In the genomic region with DNA sequence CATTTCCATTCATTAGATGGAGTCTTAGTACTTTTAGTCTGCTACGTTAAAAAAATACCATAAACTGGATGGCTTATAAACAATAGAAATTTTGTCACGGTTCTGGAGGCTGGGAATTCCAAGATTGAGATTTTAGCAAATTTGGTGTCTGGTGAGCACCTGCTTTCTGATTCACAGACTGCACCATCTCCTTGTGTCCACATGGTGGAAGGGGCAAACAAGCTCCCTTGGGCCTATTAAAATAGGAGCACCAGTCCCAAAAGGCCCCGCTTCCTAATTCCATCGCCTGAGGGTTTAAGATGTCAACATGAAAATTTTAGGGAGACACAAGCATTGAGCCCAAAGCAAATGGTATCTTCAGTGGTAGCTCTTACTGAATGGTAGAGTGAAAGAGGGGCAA, we compare ENCODE assay signal across 25 cellular contexts.
DNase-seq lines count a peak whose midpoint lies in the region; ATAC-seq and TF ChIP-seq lines count a peak whose summit lies in the region.
"Had no signal": no experiment of that assay in that cellular context is flagged by ENCODE, and none has a peak within 500 bp of the region (broad histone marks: within the 10 kb centered on the region; RNA-seq: fewer than 3 reads in every experiment).

No MANE protein-coding gene starts in this region.

- H3K36me3 ChIP-seq in DND-41 (ENCODE audit: insufficient read depth, low read length): no peaks in the 10 kb centered on the region
- no peaks in the 10 kb centered on the region for H3K36me3 ChIP-seq in Loucy (ENCODE audit: insufficient read depth, low read length)
- H3K36me3 ChIP-seq: uterus had no signal

- H3K4me3 ChIP-seq in DND-41 (ENCODE audit: low read depth in 1 of 2, low read length in 2 of 2) (no peak overlapping the region), Loucy (ENCODE audit: low read length, poor library complexity, severe bottlenecking) (no peak overlapping the region), fibroblast of villous mesenchyme (ENCODE audit: low read depth, low read length) (no peak overlapping the region)
- H3K4me3 ChIP-seq: PC-9 had no signal

- TF ChIP-seq CTCF in 22Rv1 (IDR thresholded peaks at IDR 0.05) (0 out of 2 replicates have a peak, but pooled peaks have one; percentile 9), DND-41 (IDR thresholded peaks at IDR 0.05; ENCODE audit: borderline replicate concordance, extremely low read depth, low read length, poor library complexity, severe bottlenecking) (peak; percentile 25), Loucy (conservative IDR thresholded peaks at IDR 0.05; ENCODE audit: low read length) (peak; percentile 43; the same call in 1 of the 2 replicates), fibroblast of villous mesenchyme (IDR thresholded peaks at IDR 0.05; ENCODE audit: insufficient read depth, low read depth, low read length) (peak; percentile 28)

- DNase-seq in DND-41 (no peak), fibroblast of villous mesenchyme (ENCODE audit: low read depth) (no peak), NCI-H524 (lab: John Stamatoyannopoulos, UW) (no peak)
- DNase-seq in stimulated activated CD4-positive, alpha-beta T cell treated with anti-CD3 and anti-CD28 coated beads, Interleukin-4, amount 100 ng/mL, for 24 hours: no peak
- DNase-seq: activated CD4-positive, CD25-positive, alpha-beta regulatory T cell treated with anti-CD3 and anti-CD28 coated beads, Interleukin-2, amount 50 U/mL, for 72 hours; activated gamma-delta T cell treated with Interleukin-2 at 50 U/mL for 16 hours; activated T-cell treated with anti-CD3 and anti-CD28 coated beads, Interleukin-2, amount 50 U/mL, for 1 hour; CD4-positive, alpha-beta memory T cell; DMS153; GF-D8; GOT3; IMR-90; MM.1S; NCI-H146; NCI-H226; nephron progenitor cell; PC-9; posterior cingulate gyrus; SIG-M5; uterus had no signal

- no peak overlapping the region for H3K4me2 ChIP-seq in DND-41 (ENCODE audit: insufficient read depth, low read length)
- H3K4me2 ChIP-seq in Loucy (ENCODE audit: low read depth, low read length, poor library complexity, severe bottlenecking): no peak overlapping the region
- H3K4me2 ChIP-seq: PC-9 had no signal

- ATAC-seq in DND-41 (ENCODE audit: insufficient read depth, low read depth) (no peak), HG03565 (IDR thresholded peaks at IDR 0.05; ENCODE audit: unreplicated experiment) (no peak)
- ATAC-seq: stimulated activated effector memory CD8-positive, alpha-beta T cell treated with anti-CD3 and anti-CD28 coated beads, Interleukin-12 subunit alpha, Interleukin-12 subunit beta, amount 100 ng/mL, for 72 hours had no signal

- no peaks in the 10 kb centered on the region for H3K9me2 ChIP-seq in Loucy (replicated peaks; ENCODE audit: low read depth, low read length)

- H3K4me1 ChIP-seq in DND-41 (ENCODE audit: insufficient read depth, low read length) (no peaks in the 10 kb centered on the region), Loucy (ENCODE audit: insufficient read depth, low read length, poor library complexity, severe bottlenecking) (no peaks in the 10 kb centered on the region)
- H3K4me1 ChIP-seq: uterus had no signal

- H2AFZ ChIP-seq in DND-41 (ENCODE audit: low read depth, low read length) (no peak overlapping the region), Loucy (ENCODE audit: low read length) (no peak overlapping the region)
- H2AFZ ChIP-seq: PC-9 had no signal

- H4K20me1 ChIP-seq in DND-41 (ENCODE audit: insufficient read depth, low read length): no peaks in the 10 kb centered on the region
- no peaks in the 10 kb centered on the region for H4K20me1 ChIP-seq in Loucy (ENCODE audit: insufficient read depth, low read length, poor library complexity, severe bottlenecking)

- H3K9me3 ChIP-seq in DND-41 (ENCODE audit: insufficient read depth, low read length, severe bottlenecking): no peaks in the 10 kb centered on the region
- H3K9me3 ChIP-seq in Loucy (ENCODE audit: insufficient read depth, low read depth, low read length): no peaks in the 10 kb centered on the region
- H3K9me3 ChIP-seq: uterus had no signal

- H3K27me3 ChIP-seq in DND-41 (ENCODE audit: insufficient read depth, low read length, poor library complexity): no peaks in the 10 kb centered on the region
- H3K27me3 ChIP-seq in Loucy (ENCODE audit: insufficient read depth, low read length, poor library complexity, severe bottlenecking): no peaks in the 10 kb centered on the region
- H3K27me3 ChIP-seq: uterus had no signal

- H3K79me2 ChIP-seq in DND-41 (ENCODE audit: insufficient read depth, low read length): no peaks in the 10 kb centered on the region
- H3K79me2 ChIP-seq in Loucy (ENCODE audit: insufficient read depth, low read length): no peaks in the 10 kb centered on the region

- H3F3A ChIP-seq in Loucy (ENCODE audit: low read depth): no peaks in the 10 kb centered on the region

- H3K9ac ChIP-seq in DND-41 (ENCODE audit: low read depth, low read length) (no peak overlapping the region), Loucy (ENCODE audit: low read depth, low read length, poor library complexity, severe bottlenecking) (no peak overlapping the region)

- H3K27ac ChIP-seq in 22Rv1 (no peak overlapping the region), DND-41 (ENCODE audit: low read length) (no peak overlapping the region)
- H3K27ac ChIP-seq: coronary artery, PC-9 had no signal
